In genomic region chr17:7650509-7651096, GRCh38 we compare ENCODE assay signal across 9 cellular contexts. TPM values are rescaled to one million over a fixed set of nuclear protein-coding genes. Genes with fewer than 3 reads are reported as not detected.
DNase-seq lines count a peak whose midpoint lies in the region; ATAC-seq and TF ChIP-seq lines count a peak whose summit lies in the region.
"Had no signal": no experiment of that assay in that cellular context is flagged by ENCODE, and none has a peak within 500 bp of the region (broad histone marks: within the 10 kb centered on the region; RNA-seq: fewer than 3 reads in every experiment).

Gene ATP1B2, plus strand, starts transcription at chr17:7650926. Its CDS starts 593 bp downstream, at chr17:7651519.

- no peaks in the 10 kb centered on the region for H3K9me3 Mint-ChIP-seq in activated CD4-positive, alpha-beta memory T cell treated with anti-CD3 and anti-CD28 coated beads, Interleukin-2, amount 10 ng/mL, durations not matched to agents 7 days and 5 days

- CTCF ChIA-PET in activated CD4-positive, alpha-beta memory T cell treated with anti-CD3 and anti-CD28 coated beads, Interleukin-2, amount 10 ng/mL, durations not matched to agents 7 days and 5 days (lab: Charles Lee), result interaction anchor here (1.1 to 1.3 kb wide), 3 partner anchors 36 to 38 kb away, joined by 3 to 5 read pairs (median 3); partner anchors contain the start of genes TP53 and WRAP53

- H3K9me3 ChIP-seq in lung (ENCODE audit: control insufficient read depth in 2 of 2, insufficient read depth in 1 of 2, low read length in 1 of 2), result no peaks in the 10 kb centered on the region

- H3K27ac Mint-ChIP-seq in activated CD4-positive, alpha-beta memory T cell treated with anti-CD3 and anti-CD28 coated beads, Interleukin-2, amount 10 ng/mL, durations not matched to agents 7 days and 5 days, result no peak within 1 kb of the TSS

- 1% methylated on average over 30 to 34 of the region's 34 CpGs for WGBS in lung, 2 donors

- in situ Hi-C loops in GM13976 (cut with MboI; ENCODE audit: low sequenced_read_pairs, unreplicated experiment), result no loop called here

- peaks cover 0 to 5% of the 10 kb centered on the region in 2 donors for H3K4me1 ChIP-seq in lung (ENCODE audit: control insufficient read depth in 2 of 2, insufficient read depth in 2 of 2, low read length in 2 of 2)

- H3K36me3 ChIP-seq in lung (ENCODE audit: control insufficient read depth in 2 of 2, insufficient read depth in 2 of 2, low read length in 2 of 2), result no peaks in the 10 kb centered on the region

- peaks cover 0 to 29% (median 6%) of the 10 kb centered on the region in 45 donors for H3K27me3 ChIP-seq in dorsolateral prefrontal cortex
- H3K27me3 ChIP-seq in lung (ENCODE audit: control insufficient read depth, insufficient read depth), result no peaks in the 10 kb centered on the region

- intact Hi-C loops in dorsolateral prefrontal cortex (cut with DNase I), result no loop called here

- peaks cover 53% of the 10 kb centered on the region for H3K27me3 Mint-ChIP-seq in activated CD4-positive, alpha-beta memory T cell treated with anti-CD3 and anti-CD28 coated beads, Interleukin-2, amount 10 ng/mL, durations not matched to agents 7 days and 5 days

- DNase-seq in GM13976 (ENCODE audit: low spot score) (peak; percentile 89), NCI-H2196 (lab: John Stamatoyannopoulos, UW; ENCODE audit: unreplicated experiment) (peak; percentile 60), dorsolateral prefrontal cortex (peak; percentile 47 to 93 (median 72)), lung (ENCODE audit: low spot score) (peak; percentile 44), H4 (ENCODE audit: low spot score) (no peak)
- peak; percentile 75 for DNase-seq in activated CD4-positive, alpha-beta memory T cell treated with anti-CD3 and anti-CD28 coated beads, Interleukin-2, amount 10 ng/mL, durations not matched to agents 7 days and 5 days
- peak; percentile 40 to 45 (median 45) for DNase-seq in stimulated activated CD4-positive, alpha-beta T cell treated with anti-CD3 and anti-CD28 coated beads, TNF-alpha, amount 100 ng/mL, for 1 hour (ENCODE audit: low read depth in 3 of 3, low spot score in 1 of 3)

- H3K4me3 ChIP-seq in dorsolateral prefrontal cortex (peak within 1 kb of the TSS; percentile 38 to 77 (median 66)), lung (no peak within 1 kb of the TSS)

- H3K4me3 Mint-ChIP-seq in activated CD4-positive, alpha-beta memory T cell treated with anti-CD3 and anti-CD28 coated beads, Interleukin-2, amount 10 ng/mL, durations not matched to agents 7 days and 5 days, result peak within 1 kb of the TSS; percentile 63

- POLR2A ChIA-PET in activated CD4-positive, alpha-beta memory T cell treated with anti-CD3 and anti-CD28 coated beads, Interleukin-2, amount 10 ng/mL, durations not matched to agents 7 days and 5 days (lab: Charles Lee), result interaction anchor here (1.0 to 2.6 kb wide), 6 partner anchors 8 to 283 kb away, joined by 3 to 26 read pairs (median 4); partner anchors contain the start of genes TP53 and WRAP53

- TF ChIP-seq CTCF in GM13976 (IDR thresholded peaks at IDR 0.05; ENCODE audit: borderline replicate concordance, control extremely low read depth, extremely low read depth, insufficient read depth, missing control alignments) (no peak), dorsolateral prefrontal cortex (IDR thresholded peaks at IDR 0.05 in 54 of 56, conservative IDR thresholded peaks at IDR 0.05 in 2 of 56; ENCODE audit: low read depth in 1 of 56, partially characterized antibody in 56 of 56) (no peak), lung (IDR thresholded peaks at IDR 0.05; ENCODE audit: control extremely low read depth, extremely low read depth) (no peak)

- no peaks in the 10 kb centered on the region for H3K36me3 Mint-ChIP-seq in activated CD4-positive, alpha-beta memory T cell treated with anti-CD3 and anti-CD28 coated beads, Interleukin-2, amount 10 ng/mL, durations not matched to agents 7 days and 5 days (ENCODE audit: low read depth)

- H3K4me1 Mint-ChIP-seq in activated CD4-positive, alpha-beta memory T cell treated with anti-CD3 and anti-CD28 coated beads, Interleukin-2, amount 10 ng/mL, durations not matched to agents 7 days and 5 days, result peaks cover 17% of the 10 kb centered on the region

- ATAC-seq in lung (ENCODE audit: insufficient read depth, low FRiP score) (no peak), GM18867 (IDR thresholded peaks at IDR 0.05; ENCODE audit: unreplicated experiment) (no peak)

- H3K27ac ChIP-seq in dorsolateral prefrontal cortex (peak within 1 kb of the TSS in 56 of 59 donors; percentile 28 to 94 (median 82)), lung (ENCODE audit: low read depth in 1 of 2, low read length in 1 of 2) (no peak within 1 kb of the TSS)

RNA-seq across cellular contexts. Expression of gene ATP1B2, which starts in this region (rescaled TPM):
- total RNA-seq in activated CD4-positive, alpha-beta memory T cell treated with anti-CD3 and anti-CD28 coated beads, Interleukin-2, amount 10 ng/mL, durations not matched to agents 7 days and 5 days, result under 1 TPM; 0.25 to 0.50 TPM
- 100 to 1,000 TPM; 159 to 746 (median 296) TPM for total RNA-seq in dorsolateral prefrontal cortex
- 10 to 100 TPM in 1 of 2 donors, 1 to 10 TPM in 1; 1.1 to 16.0 TPM for total RNA-seq in lung
- polyA plus RNA-seq in lung, result under 1 TPM; 0.31 to 0.61 TPM
- total RNA-seq in H4 (2014; rRNA removed; shearing (Covaris generic)), result not detected in 2 replicates
- total RNA-seq: dermis microvascular lymphatic vessel endothelial cell had no signal

Comparison
In these comparisons a context has a peak if more than half of its experiments do, and no peak if none do; other contexts are left out.
1. RNA of gene ATP1B2 (total RNA-seq): 159 to 746 TPM in dorsolateral prefrontal cortex; 1.1 to 16.0 TPM in lung, 0.25 to 0.50 TPM in activated CD4-positive, alpha-beta memory T cell treated with anti-CD3 and anti-CD28 coated beads, Interleukin-2, amount 10 ng/mL, durations not matched to agents 7 days and 5 days and not detected in H4; every median in the first group is over 4 times any median in the second.
2. Peak in DNase-seq in activated CD4-positive, alpha-beta memory T cell treated with anti-CD3 and anti-CD28 coated beads, Interleukin-2, amount 10 ng/mL, durations not matched to agents 7 days and 5 days; RNA of the gene not detected or under 1 TPM.
3. H3K27ac ChIP-seq: peak in dorsolateral prefrontal cortex (56 of 59); none in lung (0 of 2).